ENCODE assay signal across 23 cellular contexts in genomic region chr5:122319897-122320296, GRCh38.
"Had no signal": no experiment of that assay in that cellular context is flagged by ENCODE, and none has a peak within 500 bp of the region (broad histone marks: within the 10 kb centered on the region; RNA-seq: fewer than 3 reads in every experiment).

No MANE protein-coding gene starts in this region.

- H3K27ac Mint-ChIP-seq: activated naive CD8-positive, alpha-beta T cell; natural killer cell; neural progenitor cell had no signal

- DNase-seq: activated CD4-positive, alpha-beta T cell treated with anti-CD3 and anti-CD28 coated beads for 48 hours; activated CD4-positive, alpha-beta T cell treated with anti-CD3 and anti-CD28 coated beads, Interleukin-2, amount 50 U/mL, for 48 hours; activated CD8-positive, alpha-beta memory T cell treated with anti-CD3 and anti-CD28 coated beads for 24 hours; activated effector memory CD4-positive, alpha-beta T cell treated with Interleukin-2 at 50 U/mL for 16 hours; activated naive CD4-positive, alpha-beta T cell treated with Interleukin-2 at 50 U/mL for 16 hours; anterior cingulate cortex; dorsolateral prefrontal cortex; effector memory CD4-positive, alpha-beta T cell; mammary epithelial cell; natural killer cell; occipital lobe; right cardiac atrium; stimulated activated CD4-positive, alpha-beta T cell treated with anti-CD3 and anti-CD28 coated beads, Interleukin-15, amount 100 ng/mL, for 24 hours; stimulated activated CD4-positive, alpha-beta T cell treated with anti-CD3 and anti-CD28 coated beads, Interleukin-2, amount 100 ng/mL, for 24 hours; stimulated activated naive CD4-positive, alpha-beta T cell; T-helper 9 cell; WERI-Rb-1 had no signal

- H3K4me3 Mint-ChIP-seq: activated naive CD8-positive, alpha-beta T cell; natural killer cell; neural progenitor cell had no signal

- H3K4me2 ChIP-seq: neural progenitor cell had no signal

- H3K27me3 ChIP-seq: suprapubic skin had no signal

- H3K4me3 ChIP-seq: coronary artery, dorsolateral prefrontal cortex, neural progenitor cell, suprapubic skin, tibial nerve had no signal

- H3K4me1 ChIP-seq: neural progenitor cell, tibial nerve had no signal

- H3K9me3 Mint-ChIP-seq: neural progenitor cell had no signal

- H3K9ac ChIP-seq: neural progenitor cell had no signal

- H3K9me3 ChIP-seq: suprapubic skin, tibial nerve had no signal

- H3K4me1 Mint-ChIP-seq: natural killer cell had no signal

- H2AFZ ChIP-seq: neural progenitor cell had no signal

- H3K36me3 ChIP-seq: neural progenitor cell, suprapubic skin, tibial nerve, WERI-Rb-1 had no signal

- H3K36me3 Mint-ChIP-seq: activated naive CD8-positive, alpha-beta T cell; natural killer cell; neural progenitor cell had no signal

- ATAC-seq: activated CD4-positive, CD25-positive, alpha-beta regulatory T cell treated with anti-CD3 and anti-CD28 coated beads, Interleukin-2, amount 50 U/mL, for 24 hours; natural killer cell; right cardiac atrium had no signal

- H3K27ac ChIP-seq: coronary artery, dorsolateral prefrontal cortex, neural progenitor cell, suprapubic skin, tibial nerve, WERI-Rb-1 had no signal
